2 cellular contexts compared by ENCODE assay signal in the genomic region with DNA sequence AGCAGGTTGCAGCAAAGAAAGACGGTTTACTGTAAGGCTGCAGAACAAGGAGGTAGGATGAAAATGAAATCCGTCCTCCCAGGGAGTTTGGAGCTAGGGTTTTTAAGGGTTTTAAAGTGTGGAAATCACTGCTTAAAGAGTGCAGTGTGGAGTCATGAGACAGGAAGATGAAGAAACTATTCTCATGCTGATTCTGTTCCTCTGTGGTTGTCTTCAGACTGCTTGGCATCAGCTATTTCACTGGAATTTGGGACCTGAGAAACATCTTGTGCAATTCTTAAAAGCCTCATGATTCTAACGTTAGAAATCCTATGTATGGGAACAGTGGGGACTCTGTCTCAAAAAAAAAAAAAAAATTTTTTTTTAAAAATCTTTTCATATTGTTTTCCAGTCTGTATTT.
TF ChIP-seq lines count a peak whose summit lies in the region.

No MANE protein-coding gene starts in this region.

TF ChIP-seq in HepG2, 621 proteins besides CTCF, POLR2A, EP300 and RAD21:
- no peak for TF ChIP-seq SIN3A (IDR thresholded peaks at IDR 0.05; ENCODE audit: borderline replicate concordance, low read depth, low read length)
- no peak for TF ChIP-seq ZNF432 (CRISPR knock-in tag; IDR thresholded peaks at IDR 0.05; ENCODE audit: borderline replicate concordance)
- TF ChIP-seq, protein P1, sequence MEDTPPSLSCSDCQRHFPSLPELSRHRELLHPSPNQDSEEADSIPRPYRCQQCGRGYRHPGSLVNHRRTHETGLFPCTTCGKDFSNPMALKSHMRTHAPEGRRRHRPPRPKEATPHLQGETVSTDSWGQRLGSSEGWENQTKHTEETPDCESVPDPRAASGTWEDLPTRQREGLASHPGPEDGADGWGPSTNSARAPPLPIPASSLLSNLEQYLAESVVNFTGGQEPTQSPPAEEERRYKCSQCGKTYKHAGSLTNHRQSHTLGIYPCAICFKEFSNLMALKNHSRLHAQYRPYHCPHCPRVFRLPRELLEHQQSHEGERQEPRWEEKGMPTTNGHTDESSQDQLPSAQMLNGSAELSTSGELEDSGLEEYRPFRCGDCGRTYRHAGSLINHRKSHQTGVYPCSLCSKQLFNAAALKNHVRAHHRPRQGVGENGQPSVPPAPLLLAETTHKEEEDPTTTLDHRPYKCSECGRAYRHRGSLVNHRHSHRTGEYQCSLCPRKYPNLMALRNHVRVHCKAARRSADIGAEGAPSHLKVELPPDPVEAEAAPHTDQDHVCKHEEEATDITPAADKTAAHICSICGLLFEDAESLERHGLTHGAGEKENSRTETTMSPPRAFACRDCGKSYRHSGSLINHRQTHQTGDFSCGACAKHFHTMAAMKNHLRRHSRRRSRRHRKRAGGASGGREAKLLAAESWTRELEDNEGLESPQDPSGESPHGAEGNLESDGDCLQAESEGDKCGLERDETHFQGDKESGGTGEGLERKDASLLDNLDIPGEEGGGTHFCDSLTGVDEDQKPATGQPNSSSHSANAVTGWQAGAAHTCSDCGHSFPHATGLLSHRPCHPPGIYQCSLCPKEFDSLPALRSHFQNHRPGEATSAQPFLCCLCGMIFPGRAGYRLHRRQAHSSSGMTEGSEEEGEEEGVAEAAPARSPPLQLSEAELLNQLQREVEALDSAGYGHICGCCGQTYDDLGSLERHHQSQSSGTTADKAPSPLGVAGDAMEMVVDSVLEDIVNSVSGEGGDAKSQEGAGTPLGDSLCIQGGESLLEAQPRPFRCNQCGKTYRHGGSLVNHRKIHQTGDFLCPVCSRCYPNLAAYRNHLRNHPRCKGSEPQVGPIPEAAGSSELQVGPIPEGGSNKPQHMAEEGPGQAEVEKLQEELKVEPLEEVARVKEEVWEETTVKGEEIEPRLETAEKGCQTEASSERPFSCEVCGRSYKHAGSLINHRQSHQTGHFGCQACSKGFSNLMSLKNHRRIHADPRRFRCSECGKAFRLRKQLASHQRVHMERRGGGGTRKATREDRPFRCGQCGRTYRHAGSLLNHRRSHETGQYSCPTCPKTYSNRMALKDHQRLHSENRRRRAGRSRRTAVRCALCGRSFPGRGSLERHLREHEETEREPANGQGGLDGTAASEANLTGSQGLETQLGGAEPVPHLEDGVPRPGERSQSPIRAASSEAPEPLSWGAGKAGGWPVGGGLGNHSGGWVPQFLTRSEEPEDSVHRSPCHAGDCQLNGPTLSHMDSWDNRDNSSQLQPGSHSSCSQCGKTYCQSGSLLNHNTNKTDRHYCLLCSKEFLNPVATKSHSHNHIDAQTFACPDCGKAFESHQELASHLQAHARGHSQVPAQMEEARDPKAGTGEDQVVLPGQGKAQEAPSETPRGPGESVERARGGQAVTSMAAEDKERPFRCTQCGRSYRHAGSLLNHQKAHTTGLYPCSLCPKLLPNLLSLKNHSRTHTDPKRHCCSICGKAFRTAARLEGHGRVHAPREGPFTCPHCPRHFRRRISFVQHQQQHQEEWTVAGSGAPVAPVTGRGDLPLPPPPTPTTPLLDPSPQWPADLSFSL (CRISPR knock-in tag; IDR thresholded peaks at IDR 0.05), result no peak
- no peak for TF ChIP-seq ZNF629 (CRISPR knock-in tag; conservative IDR thresholded peaks at IDR 0.05)
- TF ChIP-seq PPARG (CRISPR knock-in tag; conservative IDR thresholded peaks at IDR 0.05), result no peak
- TF ChIP-seq TSC22D2 (CRISPR knock-in tag; IDR thresholded peaks at IDR 0.05; ENCODE audit: borderline replicate concordance), result no peak
- no peak for TF ChIP-seq ZNF572 (CRISPR knock-in tag; IDR thresholded peaks at IDR 0.05)
- TF ChIP-seq GMEB2 (CRISPR knock-in tag; IDR thresholded peaks at IDR 0.05; ENCODE audit: low read depth), result no peak
- TF ChIP-seq RFX1 (IDR thresholded peaks at IDR 0.05), result no peak
- TF ChIP-seq PHF21A (CRISPR knock-in tag; IDR thresholded peaks at IDR 0.05), result no peak
- TF ChIP-seq ZNF441 (CRISPR knock-in tag; IDR thresholded peaks at IDR 0.05; ENCODE audit: borderline replicate concordance), result no peak

TF ChIP-seq in H1, 55 proteins besides CTCF, POLR2A, EP300 and RAD21:
- TF ChIP-seq CHD2 (IDR thresholded peaks at IDR 0.05; ENCODE audit: low read length) (no peak), CTBP2 (IDR thresholded peaks at IDR 0.05; ENCODE audit: borderline replicate concordance, insufficient read depth, insufficient read length, low read length) (no peak), TAF1 (IDR thresholded peaks at IDR 0.05; ENCODE audit: low read depth, low read length) (no peak), EZH2 (IDR thresholded peaks at IDR 0.05; ENCODE audit: low read depth, low read length, severe bottlenecking) (no peak), E2F6 (IDR thresholded peaks at IDR 0.05) (no peak), NANOG (IDR thresholded peaks at IDR 0.05; ENCODE audit: insufficient read depth, low read depth, low read length, poor library complexity, severe bottlenecking) (no peak), NRF1 (IDR thresholded peaks at IDR 0.05; ENCODE audit: low read depth, low read length) (no peak), ASH2L (IDR thresholded peaks at IDR 0.05; ENCODE audit: low read length) (no peak), TAF7 (optimal IDR thresholded peaks at IDR 0.05; ENCODE audit: borderline replicate concordance, low read depth, low read length) (no peak), PHF8 (conservative IDR thresholded peaks at IDR 0.05; ENCODE audit: low read depth, low read length) (no peak), POU5F1 (IDR thresholded peaks at IDR 0.05; ENCODE audit: low read depth, low read length) (no peak), RNF2 (IDR thresholded peaks at IDR 0.05; ENCODE audit: borderline replicate concordance, low read depth, low read length, missing control alignments, poor library complexity, severe bottlenecking) (no peak), CEBPB (IDR thresholded peaks at IDR 0.05; ENCODE audit: low read depth, low read length) (no peak), EGR1 (IDR thresholded peaks at IDR 0.05; ENCODE audit: borderline replicate concordance, low read depth, low read length) (no peak), HDAC2 (IDR thresholded peaks at IDR 0.05; ENCODE audit: borderline replicate concordance in 1 of 2, low read depth in 2 of 2, low read length in 2 of 2) (no peak), POLR2AphosphoS5 (IDR thresholded peaks at IDR 0.05; ENCODE audit: low read depth, low read length) (no peak)
TF ChIP-seq in H1: peak in this region for 0.
